ENCODE assay signal across 17 cellular contexts in genomic region chr1:112983540-112984131, GRCh38. TPM values are rescaled to one million over a fixed set of nuclear protein-coding genes. Genes with fewer than 3 reads are reported as not detected.
DNase-seq lines count a peak whose midpoint lies in the region; ATAC-seq, FAIRE-seq and TF ChIP-seq lines count a peak whose summit lies in the region.
"Had no signal": no experiment of that assay in that cellular context is flagged by ENCODE, and none has a peak within 500 bp of the region (broad histone marks: within the 10 kb centered on the region; RNA-seq: fewer than 3 reads in every experiment).

No MANE protein-coding gene starts in this region.

- H3K4me1 ChIP-seq in sigmoid colon: peaks cover 0 to 68% (median 46%) of the 10 kb centered on the region in 4 donors
- H3K4me1 ChIP-seq: breast epithelium, Caco-2 had no signal

- H3K4me1 Mint-ChIP-seq in dendritic cell treated with granulocyte-macrophage colony-stimulating factor and Interleukin-4, amounts not matched to agents 40 ng/mL and 50 ng/mL, for 4 days (ENCODE audit: low read depth): peaks cover 39% of the 10 kb centered on the region
- H3K4me1 Mint-ChIP-seq: activated naive CD8-positive, alpha-beta T cell treated with anti-CD3 and anti-CD28 coated beads, Interleukin-2, amount 50 U/mL, for 24 hours had no signal

- H3K27me3 ChIP-seq in sigmoid colon: no peaks in the 10 kb centered on the region
- H3K27me3 ChIP-seq: breast epithelium had no signal

- TF ChIP-seq POLR2A in GM12892 (IDR thresholded peaks at IDR 0.05; ENCODE audit: low read depth, low read length) (no peak), NB4 (IDR thresholded peaks at IDR 0.05; ENCODE audit: extremely low read depth, insufficient read length) (no peak), sigmoid colon (IDR thresholded peaks at IDR 0.05) (no peak), GM18505 (IDR thresholded peaks at IDR 0.05; ENCODE audit: borderline replicate concordance, extremely low read depth, insufficient read depth, insufficient read length) (no peak)

- H3K9me3 Mint-ChIP-seq in dendritic cell treated with granulocyte-macrophage colony-stimulating factor and Interleukin-4, amounts not matched to agents 40 ng/mL and 50 ng/mL, for 4 days: no peaks in the 10 kb centered on the region
- H3K9me3 Mint-ChIP-seq: activated naive CD8-positive, alpha-beta T cell treated with anti-CD3 and anti-CD28 coated beads, Interleukin-2, amount 50 U/mL, for 24 hours; T-helper 2 cell treated with Interferon-gamma antibody and Interleukin-4, amounts not matched to agents 5 μg/mL and 100 μg/mL, for 36 hours had no signal

- TF ChIP-seq CTCF in NB4 (IDR thresholded peaks at IDR 0.05; ENCODE audit: low read depth, low read length) (no peak), sigmoid colon (IDR thresholded peaks at IDR 0.05) (no peak)

- FAIRE-seq in GM12892 (lab: Jason Lieb, UNC): peak; percentile 36
- FAIRE-seq: frontal cortex had no signal

- TF ChIP-seq EP300 in sigmoid colon (IDR thresholded peaks at IDR 0.05): no peak

- H3K27me3 Mint-ChIP-seq in dendritic cell treated with granulocyte-macrophage colony-stimulating factor and Interleukin-4, amounts not matched to agents 40 ng/mL and 50 ng/mL, for 4 days: no peaks in the 10 kb centered on the region
- H3K27me3 Mint-ChIP-seq: activated naive CD8-positive, alpha-beta T cell treated with anti-CD3 and anti-CD28 coated beads, Interleukin-2, amount 50 U/mL, for 24 hours had no signal

- no peaks in the 10 kb centered on the region for H3K36me3 Mint-ChIP-seq in dendritic cell treated with granulocyte-macrophage colony-stimulating factor and Interleukin-4, amounts not matched to agents 40 ng/mL and 50 ng/mL, for 4 days (ENCODE audit: low read depth)

- no peak overlapping the region for H3K4me3 ChIP-seq in NB4 (ENCODE audit: low read depth, low read length)
- H3K4me3 ChIP-seq in sigmoid colon: no peak overlapping the region
- H3K4me3 ChIP-seq: breast epithelium had no signal

- no peak overlapping the region for H3K4me3 Mint-ChIP-seq in dendritic cell treated with granulocyte-macrophage colony-stimulating factor and Interleukin-4, amounts not matched to agents 40 ng/mL and 50 ng/mL, for 4 days
- H3K4me3 Mint-ChIP-seq: activated naive CD8-positive, alpha-beta T cell treated with anti-CD3 and anti-CD28 coated beads, Interleukin-2, amount 50 U/mL, for 24 hours; T-helper 2 cell treated with Interferon-gamma antibody and Interleukin-4, amounts not matched to agents 5 μg/mL and 100 μg/mL, for 36 hours had no signal

- intact Hi-C loops in dendritic cell treated with granulocyte-macrophage colony-stimulating factor and Interleukin-4, amounts not matched to agents 40 ng/mL and 50 ng/mL, for 4 days (cut with micrococcal nuclease): no loop called here
- intact Hi-C loops in sigmoid colon (cut with DNase I): no loop called here

- no peaks in the 10 kb centered on the region for H3K36me3 ChIP-seq in sigmoid colon
- H3K36me3 ChIP-seq: breast epithelium had no signal

- peak overlapping the region; percentile 70 for H3K27ac Mint-ChIP-seq in dendritic cell treated with granulocyte-macrophage colony-stimulating factor and Interleukin-4, amounts not matched to agents 40 ng/mL and 50 ng/mL, for 4 days
- H3K27ac Mint-ChIP-seq: activated naive CD8-positive, alpha-beta T cell treated with anti-CD3 and anti-CD28 coated beads, Interleukin-2, amount 50 U/mL, for 24 hours; T-helper 2 cell treated with Interferon-gamma antibody and Interleukin-4, amounts not matched to agents 5 μg/mL and 100 μg/mL, for 36 hours had no signal

- H3K27ac ChIP-seq in sigmoid colon: peak overlapping the region in 3 of 4 donors; percentile 19 to 69 (median 67)
- H3K27ac ChIP-seq: breast epithelium had no signal

- H3K9me3 ChIP-seq in sigmoid colon: no peaks in the 10 kb centered on the region
- H3K9me3 ChIP-seq: breast epithelium, Caco-2 had no signal

- no peak for ATAC-seq in HG02973 (IDR thresholded peaks at IDR 0.05; ENCODE audit: unreplicated experiment)
- no peak for ATAC-seq in GM18505 (IDR thresholded peaks at IDR 0.05; ENCODE audit: unreplicated experiment)
- ATAC-seq: activated naive CD8-positive, alpha-beta T cell treated with anti-CD3 and anti-CD28 coated beads, Interleukin-2, amount 50 U/mL, for 24 hours; sciatic nerve had no signal

- DNase-seq in GM12892 (ENCODE audit: insufficient read length): no peak
- peak; percentile 28 for DNase-seq in NB4 (ENCODE audit: low read depth)
- DNase-seq in sigmoid colon: no peak
- no peak for DNase-seq in GM19238 (ENCODE audit: insufficient read length, low spot score)
- DNase-seq: activated CD4-positive, alpha-beta T cell treated with anti-CD3 and anti-CD28 coated beads for 1 hour; activated naive CD8-positive, alpha-beta T cell treated with anti-CD3 and anti-CD28 coated beads, Interleukin-2, amount 50 U/mL, for 24 hours; Caco-2; NCI-H1694 treated with DMSO at 0.1 percent for 48 hours; SHP77; stimulated activated CD4-positive, alpha-beta T cell treated with anti-CD3 and anti-CD28 coated beads, Interleukin-2, amount 100 ng/mL, for 24 hours had no signal

- 75 to 85% methylated on average over 6 of the region's 6 CpGs for WGBS in sigmoid colon, 2 donors

RNA-seq across cellular contexts. Expression of gene SLC16A1, which starts 27.6 kb away (rescaled TPM):
- 27.1 TPM for polyA plus RNA-seq in GM12892 (2012; ENCODE audit: missing spikeins)
- 10 to 100 TPM; 48.7 to 80.5 (median 68.4) TPM for total RNA-seq in sigmoid colon
- 10 to 100 TPM; 10.8 to 22.2 (median 19.0) TPM for polyA plus RNA-seq in sigmoid colon
